In genomic region chr4:20992002-20992401, GRCh38 we compare ENCODE assay signal across 21 cellular contexts.
"Had no signal": no experiment of that assay in that cellular context is flagged by ENCODE, and none has a peak within 500 bp of the region (broad histone marks: within the 10 kb centered on the region; RNA-seq: fewer than 3 reads in every experiment).

No MANE protein-coding gene starts in this region.

- H3K4me3 Mint-ChIP-seq: activated CD4-positive, alpha-beta T cell treated with anti-CD3 and anti-CD28 coated beads for 36 hours; activated naive CD8-positive, alpha-beta T cell treated with anti-CD3 and anti-CD28 coated beads, Interleukin-2, amount 10 ng/mL, durations not matched to agents 7 days and 5 days; brain; central memory CD8-positive, alpha-beta T cell; immature natural killer cell; natural killer cell treated with Interleukin-12 subunit alpha and Interleukin-12 subunit beta and Interleukin-15 and Interleukin-18, amount 100 ng/mL, for 72 hours; stimulated activated naive B cell treated with anti-CD40 and anti-IgM and Interleukin-4, amounts not matched to agents 10 μg/mL and 1 μg/mL and 100 μg/mL, for 72 hours; WTC11 had no signal

- H3K4me1 Mint-ChIP-seq: activated CD4-positive, alpha-beta T cell treated with anti-CD3 and anti-CD28 coated beads for 36 hours; activated naive CD8-positive, alpha-beta T cell treated with anti-CD3 and anti-CD28 coated beads, Interleukin-2, amount 10 ng/mL, durations not matched to agents 7 days and 5 days; brain; central memory CD8-positive, alpha-beta T cell; immature natural killer cell; stimulated activated naive B cell treated with anti-CD40 and anti-IgM and Interleukin-4, amounts not matched to agents 10 μg/mL and 1 μg/mL and 100 μg/mL, for 72 hours had no signal

- H3K9me3 ChIP-seq: gastroesophageal sphincter, thoracic aorta had no signal

- H3K36me3 Mint-ChIP-seq: activated naive CD8-positive, alpha-beta T cell treated with anti-CD3 and anti-CD28 coated beads, Interleukin-2, amount 10 ng/mL, durations not matched to agents 7 days and 5 days; brain; stimulated activated naive B cell treated with anti-CD40 and anti-IgM and Interleukin-4, amounts not matched to agents 10 μg/mL and 1 μg/mL and 100 μg/mL, for 72 hours; WTC11 had no signal

- DNase-seq: activated CD4-positive, alpha-beta T cell treated with anti-CD3 and anti-CD28 coated beads for 36 hours; activated CD4-positive, alpha-beta T cell treated with anti-CD3 and anti-CD28 coated beads, Interleukin-2, amount 50 U/mL, for 48 hours; activated naive CD4-positive, alpha-beta T cell; activated naive CD8-positive, alpha-beta T cell treated with anti-CD3 and anti-CD28 coated beads, Interleukin-2, amount 10 ng/mL, durations not matched to agents 7 days and 5 days; anterior cingulate cortex; heart right ventricle; immature natural killer cell; mesendoderm; retina; spleen; stimulated activated naive B cell treated with anti-CD40 and anti-IgM and Interleukin-4, amounts not matched to agents 10 μg/mL and 1 μg/mL and 100 μg/mL, for 72 hours; SW 1271; T-helper 2 cell had no signal

- H3K27ac ChIP-seq: coronary artery, gastroesophageal sphincter, heart right ventricle, spleen, thoracic aorta had no signal

- H3K4me1 ChIP-seq: gastroesophageal sphincter, heart right ventricle, spleen had no signal

- H3K36me3 ChIP-seq: gastroesophageal sphincter, heart right ventricle, spleen, thoracic aorta had no signal

- H3K27me3 Mint-ChIP-seq: activated CD4-positive, alpha-beta T cell treated with anti-CD3 and anti-CD28 coated beads for 36 hours; activated naive CD8-positive, alpha-beta T cell treated with anti-CD3 and anti-CD28 coated beads, Interleukin-2, amount 10 ng/mL, durations not matched to agents 7 days and 5 days; central memory CD8-positive, alpha-beta T cell; natural killer cell treated with Interleukin-12 subunit alpha and Interleukin-12 subunit beta and Interleukin-15 and Interleukin-18, amount 100 ng/mL, for 72 hours; stimulated activated naive B cell treated with anti-CD40 and anti-IgM and Interleukin-4, amounts not matched to agents 10 μg/mL and 1 μg/mL and 100 μg/mL, for 72 hours had no signal

- H3K27ac Mint-ChIP-seq: activated CD4-positive, alpha-beta T cell treated with anti-CD3 and anti-CD28 coated beads for 36 hours; activated naive CD8-positive, alpha-beta T cell treated with anti-CD3 and anti-CD28 coated beads, Interleukin-2, amount 10 ng/mL, durations not matched to agents 7 days and 5 days; brain; immature natural killer cell; stimulated activated naive B cell treated with anti-CD40 and anti-IgM and Interleukin-4, amounts not matched to agents 10 μg/mL and 1 μg/mL and 100 μg/mL, for 72 hours; WTC11 had no signal

- H3K27me3 ChIP-seq: gastroesophageal sphincter, heart right ventricle, spleen had no signal

- ATAC-seq: activated CD4-positive, alpha-beta T cell treated with anti-CD3 and anti-CD28 coated beads for 36 hours; esophagus mucosa; gastroesophageal sphincter; heart right ventricle; WTC11 had no signal

- H3K4me3 ChIP-seq: coronary artery, gastroesophageal sphincter, heart right ventricle, spleen, thoracic aorta had no signal
